ENCODE assay signal across 22 cellular contexts in the genomic region with DNA sequence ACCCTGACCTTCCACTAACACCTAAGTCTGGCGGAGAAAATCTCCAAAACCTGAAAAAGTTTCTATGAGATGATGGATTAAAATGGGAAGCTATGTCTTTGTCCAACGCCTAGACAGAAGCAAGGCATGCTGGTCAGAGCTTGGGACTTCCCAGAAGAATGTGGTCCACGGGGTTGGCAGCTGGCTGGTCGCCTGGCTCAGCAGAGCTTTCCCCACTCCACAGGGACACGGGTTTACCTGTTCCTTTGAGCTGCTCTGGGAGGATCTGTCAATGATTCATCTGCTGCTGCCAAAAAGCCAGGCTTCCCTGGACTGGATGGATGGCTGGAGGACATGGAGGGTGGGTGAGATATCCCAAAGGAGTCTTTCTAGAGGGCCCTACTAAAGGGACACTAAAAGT.
"Had no signal": no experiment of that assay in that cellular context is flagged by ENCODE, and none has a peak within 500 bp of the region (broad histone marks: within the 10 kb centered on the region; RNA-seq: fewer than 3 reads in every experiment).

No MANE protein-coding gene starts in this region.

- H3K4me3 ChIP-seq: gastrocnemius medialis, lung, neural progenitor cell, pancreas, sigmoid colon, stomach, thyroid gland had no signal

- H3K9ac ChIP-seq: neural progenitor cell had no signal

- H3K4me1 ChIP-seq: gastrocnemius medialis, pancreas had no signal

- H2AFZ ChIP-seq: neural progenitor cell had no signal

- H3K9me3 ChIP-seq: gastrocnemius medialis, pancreas, sigmoid colon, stomach, thyroid gland had no signal

- DNase-seq: cerebellar nuclear complex; cortex of kidney; effector memory CD8-positive, alpha-beta T cell; erythroblast; gastrocnemius medialis; head of caudate nucleus; mesendoderm; midbrain; naive thymus-derived CD4-positive, alpha-beta T cell; occipital lobe; retina; sigmoid colon; stimulated activated CD4-positive, alpha-beta T cell treated with anti-CD3 and anti-CD28 coated beads, Interleukin-2, amount 100 ng/mL, for 24 hours; stimulated activated CD4-positive, alpha-beta T cell treated with anti-CD3 and anti-CD28 coated beads, Interleukin-4, amount 100 ng/mL, for 24 hours; stimulated activated naive CD4-positive, alpha-beta T cell treated with Interleukin-2 at 50 U/mL for 16 hours; stomach; thyroid gland had no signal

- H3K4me2 ChIP-seq: neural progenitor cell had no signal

- H3K27ac ChIP-seq: gastrocnemius medialis, neural progenitor cell, pancreas, sigmoid colon, stomach, thyroid gland had no signal

- H3K36me3 ChIP-seq: gastrocnemius medialis, neural progenitor cell, pancreas, sigmoid colon, stomach, thyroid gland had no signal

- ATAC-seq: effector memory CD8-positive, alpha-beta T cell; gastrocnemius medialis; left lobe of liver; naive thymus-derived CD4-positive, alpha-beta T cell; stimulated activated effector memory CD8-positive, alpha-beta T cell treated with anti-CD3 and anti-CD28 coated beads, Interleukin-12 subunit alpha, Interleukin-12 subunit beta, amount 100 ng/mL, for 72 hours had no signal

- H3K27me3 ChIP-seq: gastrocnemius medialis, neural progenitor cell, pancreas, sigmoid colon, stomach, thyroid gland had no signal
